ENCODE assay signal across 22 cellular contexts in the genomic region with DNA sequence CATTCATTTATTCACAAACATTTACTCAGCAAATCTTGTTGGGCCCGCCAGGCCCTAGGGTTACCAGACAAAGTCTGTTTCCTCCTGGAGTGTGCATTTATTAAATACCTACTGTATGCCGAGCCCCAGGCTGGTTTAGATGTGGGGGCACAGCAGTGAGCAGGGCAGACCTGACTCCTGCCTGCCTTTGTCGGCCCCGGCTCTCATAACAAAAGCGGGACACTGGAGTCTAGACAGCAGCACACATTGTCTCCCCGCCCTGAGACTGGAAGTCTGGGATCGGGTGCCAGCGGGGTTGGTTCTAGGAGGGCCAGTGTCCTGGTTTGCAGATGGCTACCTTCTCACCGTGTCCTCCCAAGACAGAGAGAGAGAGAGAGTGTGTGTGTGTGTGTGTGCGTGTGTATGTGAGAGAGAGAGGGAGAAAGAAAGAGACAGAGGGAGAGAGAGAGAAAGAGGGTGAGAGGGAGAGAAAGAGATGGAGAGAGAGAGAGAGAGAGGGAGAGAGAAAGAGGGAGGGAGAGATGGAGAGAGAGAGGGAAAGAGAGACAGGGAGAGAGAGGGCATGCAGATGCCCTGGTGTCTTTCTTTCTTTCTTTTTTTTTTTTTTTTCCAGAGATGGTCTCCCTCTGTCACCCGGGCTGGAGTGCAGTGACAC. TPM values are rescaled to one million over a fixed set of nuclear protein-coding genes. Genes with fewer than 3 reads are reported as not detected.
DNase-seq lines count a peak whose midpoint lies in the region; ATAC-seq and TF ChIP-seq lines count a peak whose summit lies in the region.
"Had no signal": no experiment of that assay in that cellular context is flagged by ENCODE, and none has a peak within 500 bp of the region (broad histone marks: within the 10 kb centered on the region; RNA-seq: fewer than 3 reads in every experiment).

No MANE protein-coding gene starts in this region.

- H2AFZ ChIP-seq in osteoblast (ENCODE audit: low read length), result no peak overlapping the region

- H3K4me3 ChIP-seq in osteoblast (ENCODE audit: insufficient read depth, low read length) (no peak overlapping the region), lower lobe of right lung (no peak overlapping the region)
- H3K4me3 ChIP-seq: A549, psoas muscle, upper lobe of left lung had no signal

- H3K27me3 ChIP-seq in osteoblast (ENCODE audit: insufficient read depth, low read length) (no peaks in the 10 kb centered on the region), lower lobe of right lung (ENCODE audit: low read depth) (no peaks in the 10 kb centered on the region)
- H3K27me3 ChIP-seq: upper lobe of left lung had no signal

- no peaks in the 10 kb centered on the region for H3K36me3 Mint-ChIP-seq in chondrocyte (ENCODE audit: low read depth)

- TF ChIP-seq CTCF in chondrocyte (IDR thresholded peaks at IDR 0.05) (no peak), osteoblast (IDR thresholded peaks at IDR 0.05; ENCODE audit: extremely low read depth, low read depth, low read length) (no peak), lower lobe of right lung (IDR thresholded peaks at IDR 0.05) (no peak)

- no peaks in the 10 kb centered on the region for H3K36me3 ChIP-seq in osteoblast (ENCODE audit: insufficient read depth, low read length)
- H3K36me3 ChIP-seq in lower lobe of right lung, result no peaks in the 10 kb centered on the region
- H3K36me3 ChIP-seq: upper lobe of left lung had no signal

- H3K9me3 Mint-ChIP-seq in chondrocyte (ENCODE audit: low read depth), result no peaks in the 10 kb centered on the region

- H3K4me3 Mint-ChIP-seq in chondrocyte (ENCODE audit: unreplicated experiment), result no peak overlapping the region
- H3K4me3 Mint-ChIP-seq: nephron progenitor cell had no signal

- peaks cover 32% of the 10 kb centered on the region for H3K27me3 Mint-ChIP-seq in chondrocyte (ENCODE audit: low read depth)

- H4K20me1 ChIP-seq in osteoblast (ENCODE audit: insufficient read depth, low read length), result no peaks in the 10 kb centered on the region

- H3K27ac Mint-ChIP-seq in chondrocyte (ENCODE audit: unreplicated experiment), result no peak overlapping the region
- H3K27ac Mint-ChIP-seq: nephron progenitor cell had no signal

- ATAC-seq in lower lobe of right lung, result no peak
- ATAC-seq: A549, left colon, Panc1, psoas muscle had no signal

- no peak overlapping the region for H3K27ac ChIP-seq in osteoblast (ENCODE audit: low read depth, low read length)
- no peak overlapping the region for H3K27ac ChIP-seq in lower lobe of right lung
- H3K27ac ChIP-seq: A549, psoas muscle, upper lobe of left lung had no signal

- no peaks in the 10 kb centered on the region for H3K9me3 ChIP-seq in osteoblast (ENCODE audit: low read depth, low read length)
- no peaks in the 10 kb centered on the region for H3K9me3 ChIP-seq in lower lobe of right lung
- H3K9me3 ChIP-seq: A549, psoas muscle, upper lobe of left lung had no signal

- DNase-seq in activated CD4-positive, CD25-positive, alpha-beta regulatory T cell treated with anti-CD3 and anti-CD28 coated beads, Interleukin-2, amount 50 U/mL, for 72 hours, result peak; percentile 20
- DNase-seq in activated CD4-positive, CD25-positive, alpha-beta regulatory T cell (lab: John Stamatoyannopoulos, UW), result no peak
- DNase-seq in ELF-1 (ENCODE audit: low read depth, low spot score) (peak; percentile 1), chondrocyte (ENCODE audit: low spot score) (peak; percentile 64), osteoblast (ENCODE audit: insufficient read length, low spot score, missing footprints) (peak; percentile 10), Kasumi-1 (lab: John Stamatoyannopoulos, UW) (no peak), lower lobe of right lung (no peak), middle frontal gyrus (ENCODE audit: extremely low spot score, low spot score) (no peak)
- DNase-seq: activated CD4-positive, alpha-beta T cell treated with anti-CD3 and anti-CD28 coated beads for 1 hour; activated gamma-delta T cell; cerebellar nuclear complex; NCI-H1105; NCI-H2081; NCI-H446 treated with DMSO at 0.1 percent for 48 hours; nephron progenitor cell; T-helper 9 cell had no signal

- H3K4me1 ChIP-seq in osteoblast (ENCODE audit: insufficient read depth, low read length), result no peaks in the 10 kb centered on the region
- H3K4me1 ChIP-seq in lower lobe of right lung, result no peaks in the 10 kb centered on the region
- H3K4me1 ChIP-seq: A549, Caco-2, upper lobe of left lung had no signal

- peaks cover 3% of the 10 kb centered on the region for H3K79me2 ChIP-seq in osteoblast (ENCODE audit: insufficient read depth, low read length)

- no peaks in the 10 kb centered on the region for H3K4me1 Mint-ChIP-seq in chondrocyte (ENCODE audit: low read depth)

- H3K4me2 ChIP-seq in osteoblast (ENCODE audit: insufficient read depth, low read length), result no peak overlapping the region
- H3K4me2 ChIP-seq: A549 had no signal

- intact Hi-C loops in lower lobe of right lung (cut with DNase I), result no loop called here

RNA-seq across cellular contexts. Expression of a gene that starts 25.9 kb away (rescaled TPM):
- total RNA-seq in chondrocyte (0.65 to 0.72 TPM (median 0.68 TPM) in 3 replicates), osteoblast (12.7 and 14.1 TPM in 2 replicates), lower lobe of right lung (1.4 TPM)

Comparison
In these comparisons a context has a peak if more than half of its experiments do, and no peak if none do; other contexts are left out.
1. DNase-seq: peak in activated CD4-positive, CD25-positive, alpha-beta regulatory T cell treated with anti-CD3 and anti-CD28 coated beads, Interleukin-2, amount 50 U/mL, for 72 hours (single experiment), ELF-1 (single experiment), chondrocyte (single experiment) and osteoblast (single experiment); none in activated CD4-positive, CD25-positive, alpha-beta regulatory T cell (0 of 4), Kasumi-1 (0 of 2), lower lobe of right lung (single experiment) and middle frontal gyrus (single experiment).